ENCODE assay signal across 14 cellular contexts in genomic region chr2:40372278-40372580, GRCh38.
A peak's percentile ranks its signal among the peaks of the same experiment; 100 is the strongest.
DNase-seq lines count a peak whose midpoint lies in the region; ATAC-seq and TF ChIP-seq lines count a peak whose summit lies in the region.
"Had no signal": no experiment of that assay in that cellular context is flagged by ENCODE, and none has a peak within 500 bp of the region (broad histone marks: within the 10 kb centered on the region; RNA-seq: fewer than 3 reads in every experiment).

No MANE protein-coding gene starts in this region.

- H3K36me3 ChIP-seq in GM23248 (ENCODE audit: low read depth) (no peaks in the 10 kb centered on the region), gastroesophageal sphincter (no peaks in the 10 kb centered on the region), sigmoid colon (no peaks in the 10 kb centered on the region)
- H3K36me3 ChIP-seq in CD8-positive, alpha-beta T cell (ENCODE audit: insufficient read depth, low read length) = no peaks in the 10 kb centered on the region
- H3K36me3 ChIP-seq: thyroid gland had no signal

- H3K27ac ChIP-seq in GM23248 (peak overlapping the region; percentile 87), gastroesophageal sphincter (peak overlapping the region; percentile 73 to 80 (median 78)), sigmoid colon (peak overlapping the region; percentile 63 to 78 (median 75))
- H3K27ac ChIP-seq in CD8-positive, alpha-beta T cell (ENCODE audit: low read depth, low read length) = no peak overlapping the region
- H3K27ac ChIP-seq: thyroid gland had no signal

- intact Hi-C loops in sigmoid colon (cut with DNase I) = no loop called here
- intact Hi-C loops in CD8-positive, alpha-beta T cell (cut with DNase I, micrococcal nuclease) = no loop called here

- TF ChIP-seq CTCF in gastroesophageal sphincter (IDR thresholded peaks at IDR 0.05) (no peak), sigmoid colon (IDR thresholded peaks at IDR 0.05) (no peak)
- TF ChIP-seq CTCF in CD8-positive, alpha-beta T cell (IDR thresholded peaks at IDR 0.05) = no peak

- H3K4me1 Mint-ChIP-seq in CD8-positive, alpha-beta T cell (ENCODE audit: low read depth) = no peaks in the 10 kb centered on the region
- H3K4me1 Mint-ChIP-seq: B cell had no signal

- no peaks in the 10 kb centered on the region for H3K9me3 Mint-ChIP-seq in CD8-positive, alpha-beta T cell

- H3K27me3 ChIP-seq in GM23248 (replicated peaks; ENCODE audit: insufficient read depth) = no peaks in the 10 kb centered on the region
- no peaks in the 10 kb centered on the region for H3K27me3 ChIP-seq in gastroesophageal sphincter
- no peaks in the 10 kb centered on the region for H3K27me3 ChIP-seq in sigmoid colon
- no peaks in the 10 kb centered on the region for H3K27me3 ChIP-seq in CD8-positive, alpha-beta T cell (ENCODE audit: insufficient read depth, low read length)
- H3K27me3 ChIP-seq: thyroid gland had no signal

- DNase-seq in GM23248 = peak; percentile 19
- no peak for DNase-seq in sigmoid colon
- no peak for DNase-seq in CD8-positive, alpha-beta T cell
- no peak for DNase-seq in mucosa of gallbladder (ENCODE audit: low spot score)
- DNase-seq in NOMO-1 treated with dmso at 0.1 percent for 144 hours (lab: John Stamatoyannopoulos, UW; ENCODE audit: unreplicated experiment) = no peak
- DNase-seq in activated naive CD4-positive, alpha-beta T cell (lab: John Stamatoyannopoulos, UW) = no peak
- DNase-seq: activated CD8-positive, alpha-beta memory T cell treated with anti-CD3 and anti-CD28 coated beads, Interleukin-2, amount 50 U/mL, for 4 hours; activated naive CD4-positive, alpha-beta T cell treated with anti-CD3 and anti-CD28 coated beads, Interleukin-2, amount 50 U/mL, for 16 hours; DMS79 treated with DMSO at 0.1 percent for 48 hours; stimulated activated CD4-positive, alpha-beta T cell treated with anti-CD3 and anti-CD28 coated beads, Interleukin-12 subunit alpha, Interleukin-12 subunit beta, amount 100 ng/mL, for 4 hours; thyroid gland had no signal

- H3K36me3 Mint-ChIP-seq in CD8-positive, alpha-beta T cell = no peaks in the 10 kb centered on the region

- WGBS in GM23248 (ENCODE audit: low coverage in 1 of 2, low lambda C conversion rate in 2 of 2, missing lambda C conversion rate in 2 of 2), 2 experiments = 73 to 79% methylated on average over 2 of the region's 2 CpGs
- WGBS in gastroesophageal sphincter (ENCODE audit: low coverage in 1 of 2), 2 donors = 28 to 42% methylated on average over 2 of the region's 2 CpGs
- WGBS in sigmoid colon, 2 donors = 55% methylated on average over 2 of the region's 2 CpGs

- no peak overlapping the region for H3K27ac Mint-ChIP-seq in CD8-positive, alpha-beta T cell
- H3K27ac Mint-ChIP-seq: B cell had no signal

- in situ Hi-C loops in GM23248 (cut with MboI) = no loop called here

- H4K20me1 ChIP-seq in GM23248 (ENCODE audit: insufficient read depth) = no peaks in the 10 kb centered on the region

- H3K9me3 ChIP-seq in GM23248 (ENCODE audit: low read depth) = no peaks in the 10 kb centered on the region
- H3K9me3 ChIP-seq in gastroesophageal sphincter = no peaks in the 10 kb centered on the region
- H3K9me3 ChIP-seq in sigmoid colon = no peaks in the 10 kb centered on the region
- H3K9me3 ChIP-seq in CD8-positive, alpha-beta T cell (ENCODE audit: low read length) = no peaks in the 10 kb centered on the region
- H3K9me3 ChIP-seq: thyroid gland had no signal

- H3K4me3 ChIP-seq in GM23248 (0 out of 2 replicates have a peak overlapping the region, but pooled peaks have one; percentile 8), gastroesophageal sphincter (no peak overlapping the region), sigmoid colon (no peak overlapping the region)
- H3K4me3 ChIP-seq in CD8-positive, alpha-beta T cell (ENCODE audit: low read depth, low read length) = no peak overlapping the region
- H3K4me3 ChIP-seq: thyroid gland had no signal

- ATAC-seq in SK-N-SH treated with all-trans-retinoic acid at 6 μM for 48 hours (peak; percentile 6; the same call in 2 of the 3 replicates), gastroesophageal sphincter (peak; percentile 36)
- ATAC-seq in CD8-positive, alpha-beta T cell = no peak

- peaks cover 44% of the 10 kb centered on the region for H3K4me1 ChIP-seq in GM23248 (ENCODE audit: insufficient read depth)
- H3K4me1 ChIP-seq in gastroesophageal sphincter = peaks cover 8 to 61% (median 16%) of the 10 kb centered on the region in 3 donors
- H3K4me1 ChIP-seq in sigmoid colon = peaks cover 0 to 64% (median 41%) of the 10 kb centered on the region in 4 donors
- no peaks in the 10 kb centered on the region for H3K4me1 ChIP-seq in CD8-positive, alpha-beta T cell (ENCODE audit: insufficient read depth, low read length)
- H3K4me1 ChIP-seq: thyroid gland had no signal

- CTCF ChIA-PET in CD8-positive, alpha-beta T cell (lab: Charles Lee) = no interaction called here

- TF ChIP-seq EP300 in gastroesophageal sphincter (IDR thresholded peaks at IDR 0.05) (no peak), sigmoid colon (IDR thresholded peaks at IDR 0.05) (no peak)

- H3K27me3 Mint-ChIP-seq in CD8-positive, alpha-beta T cell (ENCODE audit: low read depth) = no peaks in the 10 kb centered on the region
- H3K27me3 Mint-ChIP-seq: B cell had no signal

- peak overlapping the region; percentile 69 for H3K9ac ChIP-seq in GM23248

- peaks cover 55% of the 10 kb centered on the region for H3K79me2 ChIP-seq in GM23248 (ENCODE audit: insufficient read depth)

- H3K4me2 ChIP-seq in GM23248 (ENCODE audit: unreplicated experiment) = peak overlapping the region; percentile 36

- no peaks in the 10 kb centered on the region for H3K9me2 ChIP-seq in GM23248 (ENCODE audit: insufficient read depth)

- no peak overlapping the region for H2AFZ ChIP-seq in GM23248

- TF ChIP-seq POLR2A in gastroesophageal sphincter (IDR thresholded peaks at IDR 0.05) (no peak), sigmoid colon (IDR thresholded peaks at IDR 0.05) (no peak)

- no peak overlapping the region for H3K4me3 Mint-ChIP-seq in CD8-positive, alpha-beta T cell
- H3K4me3 Mint-ChIP-seq: B cell had no signal

- POLR2A ChIA-PET in CD8-positive, alpha-beta T cell (lab: Charles Lee) = no interaction called here

- peaks cover 39% of the 10 kb centered on the region for H3F3A ChIP-seq in GM23248 (ENCODE audit: insufficient read depth)

TF ChIP-seq in SK-N-SH treated with all-trans-retinoic acid at 6 μM for 48 hours, 23 proteins besides CTCF, POLR2A, EP300 and RAD21:
- no peak for TF ChIP-seq ZNF565 (CRISPR knock-in tag; conservative IDR thresholded peaks at IDR 0.05; ENCODE audit: low read depth)
- TF ChIP-seq PATZ1 (CRISPR knock-in tag; IDR thresholded peaks at IDR 0.05; ENCODE audit: borderline replicate concordance) = no peak
- TF ChIP-seq POU6F1 (CRISPR knock-in tag; IDR thresholded peaks at IDR 0.05; ENCODE audit: borderline replicate concordance, low read depth) = no peak
- TF ChIP-seq TOX (CRISPR knock-in tag; IDR thresholded peaks at IDR 0.05; ENCODE audit: borderline replicate concordance) = no peak
- TF ChIP-seq ISL1 (CRISPR knock-in tag; IDR thresholded peaks at IDR 0.05) = no peak
- no peak for TF ChIP-seq ZC3H10 (CRISPR knock-in tag; IDR thresholded peaks at IDR 0.05)
- no peak for TF ChIP-seq ZFP3 (CRISPR knock-in tag; IDR thresholded peaks at IDR 0.05)
- TF ChIP-seq SNAI2 (CRISPR knock-in tag; IDR thresholded peaks at IDR 0.05) = no peak
- TF ChIP-seq CSDC2 (CRISPR knock-in tag; IDR thresholded peaks at IDR 0.05) = no peak
- TF ChIP-seq TCF4 (CRISPR knock-in tag; IDR thresholded peaks at IDR 0.05; ENCODE audit: borderline replicate concordance) = no peak
TF ChIP-seq in SK-N-SH treated with all-trans-retinoic acid at 6 μM for 48 hours: peak in this region for 0.
